In the genomic region with DNA sequence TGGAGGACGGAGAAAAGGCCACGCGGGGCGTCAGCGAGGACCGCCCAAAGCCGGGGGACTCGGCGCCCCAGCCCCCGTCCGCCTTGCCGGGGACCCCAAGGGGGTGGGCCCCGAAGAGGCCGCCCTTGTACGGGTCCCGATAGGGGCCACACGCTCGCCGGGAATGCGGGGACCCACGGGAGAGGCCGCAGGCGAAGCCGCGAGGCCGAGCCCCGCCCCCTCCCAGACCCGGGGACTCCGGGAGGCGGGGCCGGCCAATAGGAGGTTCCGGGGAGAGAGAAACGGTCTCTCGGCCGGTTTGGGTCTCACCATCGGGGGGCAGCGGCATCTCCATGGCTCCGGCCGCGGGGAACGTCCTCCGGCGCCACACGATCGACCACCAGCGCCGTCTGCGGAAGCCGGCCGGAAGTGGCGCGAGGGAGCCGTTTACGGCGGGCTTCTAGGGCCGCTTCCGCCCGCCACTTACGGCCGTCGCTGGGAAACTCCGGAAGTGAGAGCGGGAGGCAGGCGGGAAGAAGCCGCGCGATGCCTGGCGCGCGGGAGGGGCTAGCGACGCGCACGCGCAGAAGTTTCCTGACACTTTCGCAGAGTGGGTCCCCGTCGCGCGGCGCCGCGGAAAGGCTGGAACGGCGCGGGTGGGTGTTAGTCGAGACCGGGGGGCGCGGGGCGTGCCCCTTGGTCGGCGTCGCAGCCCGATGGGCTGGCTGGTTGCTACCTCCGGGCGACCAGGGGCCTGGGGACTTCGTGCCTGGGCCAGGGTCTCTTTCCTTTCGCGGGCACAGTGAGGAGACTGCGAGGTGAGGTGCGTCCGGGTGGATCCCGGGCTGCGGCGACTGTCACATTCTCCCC, we compare ENCODE assay signal across 8 cellular contexts.
DNase-seq lines count a peak whose midpoint lies in the region; TF ChIP-seq lines count a peak whose summit lies in the region.

A gene with protein sequence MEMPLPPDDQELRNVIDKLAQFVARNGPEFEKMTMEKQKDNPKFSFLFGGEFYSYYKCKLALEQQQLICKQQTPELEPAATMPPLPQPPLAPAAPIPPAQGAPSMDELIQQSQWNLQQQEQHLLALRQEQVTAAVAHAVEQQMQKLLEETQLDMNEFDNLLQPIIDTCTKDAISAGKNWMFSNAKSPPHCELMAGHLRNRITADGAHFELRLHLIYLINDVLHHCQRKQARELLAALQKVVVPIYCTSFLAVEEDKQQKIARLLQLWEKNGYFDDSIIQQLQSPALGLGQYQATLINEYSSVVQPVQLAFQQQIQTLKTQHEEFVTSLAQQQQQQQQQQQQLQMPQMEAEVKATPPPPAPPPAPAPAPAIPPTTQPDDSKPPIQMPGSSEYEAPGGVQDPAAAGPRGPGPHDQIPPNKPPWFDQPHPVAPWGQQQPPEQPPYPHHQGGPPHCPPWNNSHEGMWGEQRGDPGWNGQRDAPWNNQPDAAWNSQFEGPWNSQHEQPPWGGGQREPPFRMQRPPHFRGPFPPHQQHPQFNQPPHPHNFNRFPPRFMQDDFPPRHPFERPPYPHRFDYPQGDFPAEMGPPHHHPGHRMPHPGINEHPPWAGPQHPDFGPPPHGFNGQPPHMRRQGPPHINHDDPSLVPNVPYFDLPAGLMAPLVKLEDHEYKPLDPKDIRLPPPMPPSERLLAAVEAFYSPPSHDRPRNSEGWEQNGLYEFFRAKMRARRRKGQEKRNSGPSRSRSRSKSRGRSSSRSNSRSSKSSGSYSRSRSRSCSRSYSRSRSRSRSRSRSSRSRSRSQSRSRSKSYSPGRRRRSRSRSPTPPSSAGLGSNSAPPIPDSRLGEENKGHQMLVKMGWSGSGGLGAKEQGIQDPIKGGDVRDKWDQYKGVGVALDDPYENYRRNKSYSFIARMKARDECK (minus strand): TSS at position 393 of the 849 bp plus-strand sequence. CDS start 59 bp downstream, at position 334.

- TF ChIP-seq CTCF in MM.1S (IDR thresholded peaks at IDR 0.05; ENCODE audit: low read length) (no peak), nephron progenitor cell (IDR thresholded peaks at IDR 0.05) (no peak)

- no peaks in the 10 kb centered on the region for H3K27me3 Mint-ChIP-seq in nephron progenitor cell (ENCODE audit: low read depth, poor library complexity)
- H3K27me3 Mint-ChIP-seq in stimulated activated naive CD8-positive, alpha-beta T cell treated with anti-CD3 and anti-CD28 coated beads, Interleukin-15, Interleukin-2, amounts not matched to agents 100 ng/mL and 50 ng/mL, for 24 hours, result no peaks in the 10 kb centered on the region

- H3K4me3 ChIP-seq in HAP-1 (peak within 1 kb of the TSS; percentile 99), MM.1S (ENCODE audit: low read length) (peak within 1 kb of the TSS; percentile 81)

- H3K9me2 ChIP-seq in MM.1S (replicated peaks; ENCODE audit: insufficient read depth, low read length), result no peaks in the 10 kb centered on the region

- peaks cover 74% of the 10 kb centered on the region for H3K79me2 ChIP-seq in MM.1S (ENCODE audit: low read length)

- H3K27me3 ChIP-seq in HAP-1 (ENCODE audit: low read depth) (no peaks in the 10 kb centered on the region), MM.1S (replicated peaks; ENCODE audit: insufficient read depth, low read length) (no peaks in the 10 kb centered on the region)

- peak within 1 kb of the TSS; percentile 85 for H3K27ac Mint-ChIP-seq in nephron progenitor cell
- peak within 1 kb of the TSS; percentile 94 for H3K27ac Mint-ChIP-seq in stimulated activated naive CD8-positive, alpha-beta T cell treated with anti-CD3 and anti-CD28 coated beads, Interleukin-15, Interleukin-2, amounts not matched to agents 100 ng/mL and 50 ng/mL, for 24 hours

- H4K20me1 ChIP-seq in MM.1S (ENCODE audit: insufficient read depth, low read length), result 0 out of 2 replicates have a peak, but pooled peaks cover 3% of the 10 kb centered on the region

- H3K36me3 ChIP-seq in ES-I3 (ENCODE audit: insufficient read depth, low read length), result peaks cover 12% of the 10 kb centered on the region
- H3K36me3 ChIP-seq in HAP-1 (replicated peaks), result peaks cover 49% of the 10 kb centered on the region
- H3K36me3 ChIP-seq in MM.1S (replicated peaks; ENCODE audit: insufficient read depth, low read length), result 0 out of 2 replicates have a peak, but pooled peaks cover 5% of the 10 kb centered on the region

- H3K4me2 ChIP-seq in MM.1S (ENCODE audit: low read depth, low read length), result peak within 1 kb of the TSS; percentile 79

- peak within 1 kb of the TSS; percentile 69 for H3K27ac ChIP-seq in MM.1S (ENCODE audit: low read length)

- H3K4me3 Mint-ChIP-seq in nephron progenitor cell, result peak within 1 kb of the TSS; percentile 92
- H3K4me3 Mint-ChIP-seq in stimulated activated naive CD8-positive, alpha-beta T cell treated with anti-CD3 and anti-CD28 coated beads, Interleukin-15, Interleukin-2, amounts not matched to agents 100 ng/mL and 50 ng/mL, for 24 hours, result peak within 1 kb of the TSS; percentile 97

- H3F3A ChIP-seq in MM.1S (ENCODE audit: insufficient read depth, low read length), result no peaks in the 10 kb centered on the region; the same call in 1 of the 2 replicates

- DNase-seq in HAP-1 (ENCODE audit: low spot score in 2 of 2) (peak; percentile 93 to 94), MM.1S (peak; percentile 96), SHP77 treated with DMSO at 0.1 percent for 48 hours (lab: John Stamatoyannopoulos, UW) (peak; percentile 93), fibroblast of the conjunctiva (ENCODE audit: low read depth) (peak; percentile 80), nephron progenitor cell (peak; percentile 95)
- DNase-seq in activated effector memory CD4-positive, alpha-beta T cell treated with anti-CD3 and anti-CD28 coated beads, Interleukin-2, amount 50 U/mL, for 16 hours, result peak; percentile 98

- H3K9me3 Mint-ChIP-seq in nephron progenitor cell, result no peaks in the 10 kb centered on the region
- no peaks in the 10 kb centered on the region for H3K9me3 Mint-ChIP-seq in stimulated activated naive CD8-positive, alpha-beta T cell treated with anti-CD3 and anti-CD28 coated beads, Interleukin-15, Interleukin-2, amounts not matched to agents 100 ng/mL and 50 ng/mL, for 24 hours

- in situ Hi-C loops in HAP-1 (cut with MboI; ENCODE audit: low sequenced_read_pairs), result no loop called here

- no peaks in the 10 kb centered on the region for H3K9me3 ChIP-seq in ES-I3 (ENCODE audit: control insufficient read depth, insufficient read depth, low read length)
- no peaks in the 10 kb centered on the region for H3K9me3 ChIP-seq in HAP-1
- no peaks in the 10 kb centered on the region for H3K9me3 ChIP-seq in MM.1S (replicated peaks; ENCODE audit: insufficient read depth, low read length)

- H3K9ac ChIP-seq in ES-I3 (ENCODE audit: low read depth, low read length), result peak within 1 kb of the TSS; percentile 100
- H3K9ac ChIP-seq in MM.1S (ENCODE audit: low read length), result peak within 1 kb of the TSS; percentile 88

- H3K4me1 Mint-ChIP-seq in nephron progenitor cell, result peaks cover 39% of the 10 kb centered on the region
- H3K4me1 Mint-ChIP-seq in stimulated activated naive CD8-positive, alpha-beta T cell treated with anti-CD3 and anti-CD28 coated beads, Interleukin-15, Interleukin-2, amounts not matched to agents 100 ng/mL and 50 ng/mL, for 24 hours (ENCODE audit: low read depth), result peaks cover 59% of the 10 kb centered on the region

- H3K4me1 ChIP-seq in ES-I3 (ENCODE audit: insufficient read depth, low read length) (0 out of 2 replicates have a peak, but pooled peaks cover 4% of the 10 kb centered on the region), HAP-1 (peaks cover 8% of the 10 kb centered on the region), MM.1S (ENCODE audit: low read length) (peaks cover 10% of the 10 kb centered on the region)

- H2AFZ ChIP-seq in MM.1S (ENCODE audit: low read length), result peak within 1 kb of the TSS; percentile 57

- peaks cover 46% of the 10 kb centered on the region for H3K36me3 Mint-ChIP-seq in nephron progenitor cell (ENCODE audit: low read depth)
- peaks cover 44% of the 10 kb centered on the region for H3K36me3 Mint-ChIP-seq in stimulated activated naive CD8-positive, alpha-beta T cell treated with anti-CD3 and anti-CD28 coated beads, Interleukin-15, Interleukin-2, amounts not matched to agents 100 ng/mL and 50 ng/mL, for 24 hours (ENCODE audit: low read depth)

Comparison
In these comparisons a context has a peak if more than half of its experiments do, and no peak if none do; other contexts are left out.
1. Peak in every context shown above with its lines: DNase-seq, H3K4me3 ChIP-seq and H3K27ac ChIP-seq.